ENCODE assay signal across 16 cellular contexts in genomic region chr5:13574634-13575033, GRCh38.
DNase-seq lines count a peak whose midpoint lies in the region; ATAC-seq and TF ChIP-seq lines count a peak whose summit lies in the region.
"Had no signal": no experiment of that assay in that cellular context is flagged by ENCODE, and none has a peak within 500 bp of the region (broad histone marks: within the 10 kb centered on the region; RNA-seq: fewer than 3 reads in every experiment).

No MANE protein-coding gene starts in this region.

- H3K4me3 ChIP-seq in AG10803 (ENCODE audit: low read length) (no peak overlapping the region), hepatocyte (no peak overlapping the region)
- H3K4me3 ChIP-seq: BLaER1, HAP-1 had no signal

- ATAC-seq in HG02678 (IDR thresholded peaks at IDR 0.05; ENCODE audit: unreplicated experiment) = no peak
- ATAC-seq in HG03175 (IDR thresholded peaks at IDR 0.05; ENCODE audit: unreplicated experiment) = no peak
- ATAC-seq: CD8-positive, alpha-beta T cell had no signal

- H3K79me2 ChIP-seq in hepatocyte = no peaks in the 10 kb centered on the region

- H3K9me3 ChIP-seq in hepatocyte (ENCODE audit: low read depth) = no peaks in the 10 kb centered on the region
- H3K9me3 ChIP-seq: Caco-2, HAP-1 had no signal

- TF ChIP-seq CTCF in AG10803 (conservative IDR thresholded peaks at IDR 0.05; ENCODE audit: low read length) (no peak), hepatocyte (IDR thresholded peaks at IDR 0.05; ENCODE audit: poor library complexity) (no peak)

- H4K20me1 ChIP-seq in hepatocyte (ENCODE audit: insufficient read depth, poor library complexity, severe bottlenecking) = no peaks in the 10 kb centered on the region
- H4K20me1 ChIP-seq: BLaER1 had no signal

- DNase-seq in AG10803 (ENCODE audit: low read depth) = peak; percentile 42
- DNase-seq in NCI-H446 (lab: John Stamatoyannopoulos, UW) = peak; percentile 91 to 96
- peak; percentile 9 for DNase-seq in astrocyte of the hippocampus (ENCODE audit: low read depth, low spot score)
- DNase-seq in hepatocyte (ENCODE audit: low spot score) = no peak
- DNase-seq: Caco-2; CD4-positive, CD25-positive, alpha-beta regulatory T cell; CD8-positive, alpha-beta T cell; DMS153; DND-41; GOT3; HFFc6 had no signal

- H3K4me1 ChIP-seq in hepatocyte (ENCODE audit: insufficient read depth) = no peaks in the 10 kb centered on the region
- H3K4me1 ChIP-seq: BLaER1, Caco-2, HAP-1 had no signal

- no peaks in the 10 kb centered on the region for H3K9me2 ChIP-seq in hepatocyte (replicated peaks; ENCODE audit: insufficient read depth)

- WGBS in hepatocyte (ENCODE audit: low lambda C conversion rate, missing lambda C conversion rate) = 100% methylated on average over 1 of the region's 1 CpG

- no peaks in the 10 kb centered on the region for H3K27me3 ChIP-seq in hepatocyte
- H3K27me3 ChIP-seq: BLaER1 had no signal

- no peaks in the 10 kb centered on the region for H3K36me3 ChIP-seq in hepatocyte (replicated peaks; ENCODE audit: insufficient read depth, low read depth)
- H3K36me3 ChIP-seq: BLaER1, HAP-1 had no signal

- H2AFZ ChIP-seq in hepatocyte = no peak overlapping the region

- no peak overlapping the region for H3K4me2 ChIP-seq in hepatocyte
- H3K4me2 ChIP-seq: BLaER1 had no signal

- no peak overlapping the region for H3K27ac ChIP-seq in hepatocyte
- H3K27ac ChIP-seq: BLaER1, C4-2B had no signal
